In the genomic region with DNA sequence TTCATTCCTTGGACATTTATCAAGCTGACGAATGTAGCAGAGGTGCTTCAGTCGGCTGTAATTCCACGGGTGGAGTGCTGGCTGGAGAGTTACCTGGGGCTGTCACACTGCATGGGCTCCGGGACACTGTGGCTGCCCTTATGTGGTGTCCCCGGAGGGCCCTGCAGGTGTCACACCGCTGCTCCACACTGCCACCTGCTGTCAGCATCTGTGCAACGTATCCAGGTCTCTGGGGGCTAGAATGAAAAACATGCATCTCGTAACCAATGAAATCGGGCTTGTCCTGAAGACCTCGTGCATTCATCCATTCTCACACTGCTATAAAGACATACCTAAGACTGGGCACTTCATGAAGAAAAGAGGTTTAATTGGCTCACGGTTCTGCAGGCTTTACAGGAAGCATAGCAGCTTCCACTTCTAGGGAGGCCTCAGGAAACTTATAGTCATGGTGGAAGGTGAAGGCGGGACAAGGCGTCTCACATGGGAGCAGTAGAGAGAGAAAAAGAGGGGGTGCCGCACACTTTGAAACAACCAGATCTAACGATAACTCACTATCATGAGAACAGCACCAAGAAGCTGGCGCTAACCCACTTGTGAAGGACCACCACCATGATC, we compare ENCODE assay signal across 9 cellular contexts. TPM values are rescaled to one million over a fixed set of nuclear protein-coding genes. Genes with fewer than 3 reads are reported as not detected.
DNase-seq lines count a peak whose midpoint lies in the region; ATAC-seq, FAIRE-seq and TF ChIP-seq lines count a peak whose summit lies in the region.
"Had no signal": no experiment of that assay in that cellular context is flagged by ENCODE, and none has a peak within 500 bp of the region (broad histone marks: within the 10 kb centered on the region; RNA-seq: fewer than 3 reads in every experiment).

No MANE protein-coding gene starts in this region.

- peaks cover 10% of the 10 kb centered on the region for H3K4me1 Mint-ChIP-seq in activated B cell treated with CpG ODN at 0.5 μM for 24 hours

- intact Hi-C loops in activated B cell treated with CpG ODN at 0.5 μM for 24 hours (cut with micrococcal nuclease): loop anchor here (1.0 to 2.0 kb wide), 6 partner anchors 42 to 456 kb away; a partner anchor contains a TSS
- intact Hi-C loops in left colon (cut with DNase I, micrococcal nuclease): loop anchor here in 1 of 2 donors (5.0 kb wide), 1 partner anchor 120 kb away; no protein-coding TSS in a partner anchor

- no peak overlapping the region for H3K4me3 ChIP-seq in bronchial epithelial cell (ENCODE audit: low read depth, low read length)

- no peak overlapping the region for H3K4me3 Mint-ChIP-seq in activated B cell treated with CpG ODN at 0.5 μM for 24 hours

- DNase-seq in NCI-H187 (lab: John Stamatoyannopoulos, UW) (peak; percentile 19 to 23), NCI-H187 treated with DMSO at 0.1 percent for 48 hours (lab: John Stamatoyannopoulos, UW) (no peak), NAMALWA (ENCODE audit: low spot score) (peak; percentile 81), activated B cell treated with CpG ODN at 0.5 μM for 24 hours (peak; percentile 74), bronchial epithelial cell (ENCODE audit: low read depth) (peak; percentile 29), left colon (peak; percentile 55 to 89)
- DNase-seq in stimulated activated CD4-positive, alpha-beta T cell treated with anti-CD3 and anti-CD28 coated beads, Interleukin-4, amount 100 ng/mL, for 48 hours (ENCODE audit: low read depth in 2 of 2): peak; percentile 80 to 89

- CTCF ChIA-PET in activated B cell treated with CpG ODN at 0.5 μM for 24 hours (lab: Charles Lee): interaction anchor here (0.9 to 2.9 kb wide), 7 partner anchors 21 to 458 kb away, joined by 4 to 16 read pairs (median 5); no protein-coding TSS in a partner anchor

- POLR2A ChIA-PET in activated B cell treated with CpG ODN at 0.5 μM for 24 hours (lab: Charles Lee): no interaction called here

- H3K27me3 ChIP-seq in bronchial epithelial cell (ENCODE audit: control insufficient read depth, insufficient read depth, low read length): no peaks in the 10 kb centered on the region

- H3K9me3 Mint-ChIP-seq in activated B cell treated with CpG ODN at 0.5 μM for 24 hours: no peaks in the 10 kb centered on the region

- TF ChIP-seq CTCF in activated B cell treated with CpG ODN at 0.5 μM for 24 hours (IDR thresholded peaks at IDR 0.05) (no peak), bronchial epithelial cell (IDR thresholded peaks at IDR 0.05; ENCODE audit: insufficient read depth, low read length, severe bottlenecking) (peak; percentile 90)

- no peaks in the 10 kb centered on the region for H3K36me3 ChIP-seq in bronchial epithelial cell (ENCODE audit: control insufficient read depth, insufficient read depth, low read length)

- no peaks in the 10 kb centered on the region for H3K36me3 Mint-ChIP-seq in activated B cell treated with CpG ODN at 0.5 μM for 24 hours (ENCODE audit: low read depth)

- H3K27ac Mint-ChIP-seq in activated B cell treated with CpG ODN at 0.5 μM for 24 hours: no peak overlapping the region

- no peak for FAIRE-seq in bronchial epithelial cell (lab: Jason Lieb, UNC)
- FAIRE-seq: G401.6 had no signal

- ATAC-seq in activated B cell treated with CpG ODN at 0.5 μM for 24 hours (ENCODE audit: low read depth): peak; percentile 82
- ATAC-seq in left colon: peak; percentile 93
- ATAC-seq in GM19351 (IDR thresholded peaks at IDR 0.05; ENCODE audit: unreplicated experiment): no peak

- H3K27me3 Mint-ChIP-seq in activated B cell treated with CpG ODN at 0.5 μM for 24 hours: peaks cover 13% of the 10 kb centered on the region

RNA-seq across cellular contexts. Expression of a gene that starts 46.7 kb away (rescaled TPM):
- total RNA-seq in activated B cell treated with CpG ODN at 0.5 μM for 24 hours: not detected in 2 replicates
- total RNA-seq in bronchial epithelial cell: 0.13 TPM in 1 of 2 replicates, not detected in the other
- total RNA-seq in left colon: 1 to 10 TPM; 2.3 to 2.5 TPM

RNA-seq across cellular contexts. Expression of a gene that starts 54.6 kb away (rescaled TPM):
- total RNA-seq in activated B cell treated with CpG ODN at 0.5 μM for 24 hours (7.4 and 10.7 TPM in 2 replicates), bronchial epithelial cell (2.2 and 4.5 TPM in 2 replicates), left colon (10 to 100 TPM; 18.2 to 18.9 TPM)
